Comparison of ENCODE assay signal across 9 cellular contexts in genomic region chr3:44323341-44323955, GRCh38. TPM values are rescaled to one million over a fixed set of nuclear protein-coding genes. Genes with fewer than 3 reads are reported as not detected.
A peak's percentile ranks its signal among the peaks of the same experiment; 100 is the strongest.
DNase-seq lines count a peak whose midpoint lies in the region; ATAC-seq, FAIRE-seq and TF ChIP-seq lines count a peak whose summit lies in the region.
"Had no signal": no experiment of that assay in that cellular context is flagged by ENCODE, and none has a peak within 500 bp of the region (broad histone marks: within the 10 kb centered on the region; RNA-seq: fewer than 3 reads in every experiment).

No MANE protein-coding gene starts in this region.

- peak; percentile 87 to 97 for TF ChIP-seq RAD21 in K562 (CRISPR knock-in tag; conservative IDR thresholded peaks at IDR 0.05 in 1 of 2, IDR thresholded peaks at IDR 0.05 in 1 of 2)

- POLR2A ChIA-PET in K562 (lab: Yijun Ruan, JAX), result interaction anchor here (0.7 kb wide), 1 partner anchor 1669 kb away, joined by 3 read pairs; no protein-coding TSS in a partner anchor

- CTCF ChIA-PET in K562 (lab: Yijun Ruan, JAX; ENCODE audit: low intra/inter-chr PET ratio), result interaction anchor here (0.6 to 1.6 kb wide), 4 partner anchors 11 to 591 kb away, joined by 3 to 7 read pairs (median 5); no protein-coding TSS in a partner anchor

- H3K27me3 ChIP-seq in K562 (ENCODE audit: control insufficient read depth in 2 of 2, insufficient read depth in 2 of 2, low read length in 2 of 2), result no peaks in the 10 kb centered on the region

- peaks cover 5% of the 10 kb centered on the region; the same call in 1 of the 2 replicates for H3K9me3 ChIP-seq in K562 (replicated peaks; ENCODE audit: control insufficient read depth, insufficient read depth, low read depth, low read length)

- TF ChIP-seq CTCF in K562 (IDR thresholded peaks at IDR 0.05 in 2 of 3, conservative IDR thresholded peaks at IDR 0.05 in 1 of 3; ENCODE audit: insufficient read depth in 2 of 3, low read depth in 1 of 3, low read length in 3 of 3), result peak; percentile 74 to 96 (median 84)

- FAIRE-seq in K562 (lab: Jason Lieb, UNC), result peak; percentile 89

- H3K4me2 ChIP-seq in K562 (ENCODE audit: insufficient read depth, low read length), result no peak overlapping the region

- intact Hi-C loops in K562 (cut with micrococcal nuclease), result loop anchor here (1.0 to 10.0 kb wide), 6 partner anchors 86 to 671 kb away; partner anchors contain the start of gene ZNF197

- H3K4me3 Mint-ChIP-seq in immature natural killer cell, result no peak overlapping the region
- H3K4me3 Mint-ChIP-seq: dendritic cell treated with granulocyte-macrophage colony-stimulating factor and Interleukin-4, amounts not matched to agents 40 ng/mL and 50 ng/mL, for 4 days had no signal

- ATAC-seq in K562 (peak; percentile 88), HG03520 (IDR thresholded peaks at IDR 0.05; ENCODE audit: unreplicated experiment) (no peak), HG02588 (IDR thresholded peaks at IDR 0.05; ENCODE audit: unreplicated experiment) (no peak)

- 0 out of 2 replicates have a peak overlapping the region, but pooled peaks have one; percentile 22 for H2AFZ ChIP-seq in K562 (ENCODE audit: low read depth, low read length)

- no peaks in the 10 kb centered on the region for H3K9me1 ChIP-seq in K562 (ENCODE audit: control insufficient read depth, insufficient read depth, low read length)

- no TSS peak for BruUV-seq in K562 (replicated peaks; lab: Mats Ljungman, UMichigan)

- H3K4me3 ChIP-seq in K562, result no peak overlapping the region

- in situ Hi-C loops in K562 (cut with MboI), result loop anchor here (10.0 kb wide), 1 partner anchor 191 kb away; no protein-coding TSS in a partner anchor

- no peak overlapping the region for H3K27ac Mint-ChIP-seq in immature natural killer cell
- H3K27ac Mint-ChIP-seq: dendritic cell treated with granulocyte-macrophage colony-stimulating factor and Interleukin-4, amounts not matched to agents 40 ng/mL and 50 ng/mL, for 4 days had no signal

- H3K9ac ChIP-seq in K562 (ENCODE audit: insufficient read depth in 1 of 2, low read depth in 2 of 2, low read length in 2 of 2), result no peak overlapping the region

- no peaks in the 10 kb centered on the region for H3K36me3 ChIP-seq in K562 (ENCODE audit: control insufficient read depth, insufficient read depth, low read length)

- H3K27me3 Mint-ChIP-seq in immature natural killer cell (ENCODE audit: low read depth in 3 of 3), result peaks cover 0 to 14% (median 2%) of the 10 kb centered on the region in 3 donors
- H3K27me3 Mint-ChIP-seq: dendritic cell treated with granulocyte-macrophage colony-stimulating factor and Interleukin-4, amounts not matched to agents 40 ng/mL and 50 ng/mL, for 4 days had no signal

- DNase-seq in GF-D8 (lab: John Stamatoyannopoulos, UW), result peak; percentile 37
- DNase-seq in NCI-H1048 (lab: John Stamatoyannopoulos, UW), result peak; percentile 24
- DNase-seq in SW 1271 (lab: John Stamatoyannopoulos, UW), result peak; percentile 22 to 64
- DNase-seq in K562 (ENCODE audit: extremely low read depth in 1 of 4, low spot score in 3 of 4), result peak; percentile 30 to 83 (median 47)
- peak; percentile 37 to 46 (median 41) for DNase-seq in immature natural killer cell
- DNase-seq in stimulated activated CD4-positive, alpha-beta T cell treated with anti-CD3 and anti-CD28 coated beads, Interleukin-12 subunit alpha, Interleukin-12 subunit beta, amount 100 ng/mL, for 4 hours, result peak; percentile 44

- no peaks in the 10 kb centered on the region for H3K4me1 Mint-ChIP-seq in immature natural killer cell

- 3% methylated on average over 4 of the region's 4 CpGs for WGBS in K562 (ENCODE audit: insufficient coverage, low coverage, missing lambda C conversion rate)

- TF ChIP-seq EP300 in K562 (IDR thresholded peaks at IDR 0.05; ENCODE audit: low read length), result no peak; the same call in 1 of the 2 replicates

- no peaks in the 10 kb centered on the region for H3K36me3 Mint-ChIP-seq in immature natural killer cell

- H3K4me1 ChIP-seq in K562 (replicated peaks in 1 of 2; ENCODE audit: control insufficient read depth in 2 of 2, insufficient read depth in 2 of 2, low read length in 2 of 2), result no peaks in the 10 kb centered on the region

- no peak overlapping the region for H3K27ac ChIP-seq in K562 (ENCODE audit: extremely low read depth, low read depth, low read length)

- no peaks in the 10 kb centered on the region for H3K9me3 Mint-ChIP-seq in immature natural killer cell
- H3K9me3 Mint-ChIP-seq: dendritic cell treated with granulocyte-macrophage colony-stimulating factor and Interleukin-4, amounts not matched to agents 40 ng/mL and 50 ng/mL, for 4 days had no signal

- no peaks in the 10 kb centered on the region for H4K20me1 ChIP-seq in K562 (replicated peaks; ENCODE audit: control insufficient read depth, insufficient read depth, low read length)

- no peak for TF ChIP-seq POLR2A in K562 (conservative IDR thresholded peaks at IDR 0.05)

- H3K79me2 ChIP-seq in K562 (ENCODE audit: control insufficient read depth, insufficient read depth, low read length), result no peaks in the 10 kb centered on the region

TF ChIP-seq in K562, 482 proteins besides CTCF, POLR2A, EP300 and RAD21 (continues in another document):
- peak; percentile 41; the same call in 1 of the 2 replicates for TF ChIP-seq CC2D1A (IDR thresholded peaks at IDR 0.05)
- TF ChIP-seq GATAD2B (IDR thresholded peaks at IDR 0.05; ENCODE audit: borderline replicate concordance), result 0 out of 2 replicates have a peak, but pooled peaks have one; percentile 39
- peak; percentile 27 for TF ChIP-seq E2F8 (IDR thresholded peaks at IDR 0.05; ENCODE audit: low read depth, partially characterized antibody)
- 0 out of 2 replicates have a peak, but pooled peaks have one; percentile 27 for TF ChIP-seq FOXM1 (IDR thresholded peaks at IDR 0.05; ENCODE audit: low read depth)
- TF ChIP-seq FOXM1 (CRISPR knock-in tag; IDR thresholded peaks at IDR 0.05; ENCODE audit: low read depth), result no peak
- no peak for TF ChIP-seq ZFX (CRISPR knock-in tag; IDR thresholded peaks at IDR 0.05)
- TF ChIP-seq CREM (IDR thresholded peaks at IDR 0.05; ENCODE audit: low read depth), result 0 out of 2 replicates have a peak, but pooled peaks have one; percentile 3
- no peak for TF ChIP-seq GTF2F1 (IDR thresholded peaks at IDR 0.05; ENCODE audit: low read depth, low read length)
- peak; percentile 86 for TF ChIP-seq DEAF1 (CRISPR knock-in tag; IDR thresholded peaks at IDR 0.05)

RNA-seq across cellular contexts. Expression of gene TCAIM, which starts 15.1 kb away (rescaled TPM):
- total RNA-seq in K562 (2011; cell fraction: chromatin; rRNA removed; ENCODE audit: low replicate concordance), result 22.4 and 50.3 TPM in 2 replicates
- total RNA-seq in K562 (2011; cell fraction: nucleolus; rRNA removed), result 13.2 and 13.8 TPM in 2 replicates
- total RNA-seq in K562 (2011; cell fraction: nucleoplasm; rRNA removed), result 32.0 and 70.5 TPM in 2 replicates
- total RNA-seq in K562 (2014; rRNA removed) (18.6 and 19.7 TPM in 2 replicates), K562 (2014; rRNA removed; fragmentation: Illumina TruSeq; extraction: Trizol) (36.7 and 43.5 TPM in 2 replicates), K562 (2015; rRNA removed; fragmentation: Illumina TruSeq; extraction: Trizol) (37.7 and 43.4 TPM in 2 replicates), K562 (2021) (23.0 and 25.2 TPM in 2 replicates)
- polyA plus RNA-seq in K562 (2011; rRNA removed) (42.5 and 53.3 TPM in 2 replicates), K562 (2014; fragmentation: Illumina TruSeq; extraction: Trizol) (32.3 and 36.9 TPM in 2 replicates), K562 (2014; fragmentation: Nextera tagmentation; extraction: Ambion mirVana) (10 to 100 TPM; 41.5 to 44.9 TPM), K562 (2014; rRNA removed) (27.6 and 29.5 TPM in 2 replicates), immature natural killer cell (10 to 100 TPM in 2 of 3 donors, 1 to 10 TPM in 1; 9.9 to 18.1 (median 16.3) TPM)
- polyA plus RNA-seq in K562 (2011; cell fraction: cytosol; rRNA removed), result 16.1 and 27.9 TPM in 2 replicates
- 13.7 and 14.4 TPM in 2 replicates for polyA plus RNA-seq in K562 (2011; cell fraction: nucleus; rRNA removed)
- 29.7 and 43.6 TPM in 2 replicates for polyA plus RNA-seq in K562 (2012)
- polyA minus RNA-seq in K562 (2011; rRNA and poly(A)+ RNA removed), result 38.9 and 41.3 TPM in 2 replicates
- polyA minus RNA-seq in K562 (2011; cell fraction: cytosol; rRNA and poly(A)+ RNA removed), result 14.1 and 21.8 TPM in 2 replicates
- polyA minus RNA-seq in K562 (2011; cell fraction: nucleus; rRNA and poly(A)+ RNA removed), result 19.5 and 36.3 TPM in 2 replicates
